Comparison of ENCODE assay signal across 8 cellular contexts in genomic region chr5:6914336-6914735, GRCh38.
"Had no signal": no experiment of that assay in that cellular context is flagged by ENCODE, and none has a peak within 500 bp of the region (broad histone marks: within the 10 kb centered on the region; RNA-seq: fewer than 3 reads in every experiment).

No MANE protein-coding gene starts in this region.

- DNase-seq: GOT3, H7, HFFc6, IMR-90, KG1 had no signal

- H3K36me3 ChIP-seq: HAP-1 had no signal

- H3K27ac Mint-ChIP-seq: HFFc6 had no signal

- H3K4me3 Mint-ChIP-seq: HFFc6 had no signal

- H3K4me3 ChIP-seq: HAP-1, K562 had no signal

- ATAC-seq: HCT116, K562 had no signal

- H3K4me1 ChIP-seq: HAP-1 had no signal

- H3K9me3 ChIP-seq: HAP-1 had no signal
